ENCODE assay signal across 8 cellular contexts in the genomic region with DNA sequence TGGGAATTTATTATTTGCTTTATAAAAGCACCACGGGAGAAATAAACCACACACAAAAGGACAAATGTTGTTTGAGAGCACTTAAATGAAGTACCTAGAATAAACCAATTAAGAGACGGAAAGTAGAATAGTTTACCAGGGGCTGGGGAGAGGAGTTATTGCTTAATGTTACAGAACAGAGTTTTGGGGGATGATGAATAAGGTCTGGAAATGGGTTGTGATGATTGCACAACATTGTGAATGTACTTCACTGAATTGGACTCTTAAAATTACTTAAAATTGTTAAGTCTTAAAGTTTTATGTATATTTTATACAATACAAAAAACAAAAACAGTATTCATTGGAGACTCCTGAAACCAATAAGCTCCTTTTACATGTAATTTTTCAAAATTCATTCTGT. TPM values are rescaled to one million over a fixed set of nuclear protein-coding genes. Genes with fewer than 3 reads are reported as not detected.
DNase-seq lines count a peak whose midpoint lies in the region; ATAC-seq and TF ChIP-seq lines count a peak whose summit lies in the region.

No MANE protein-coding gene starts in this region.

- ATAC-seq in activated T-cell treated with anti-CD3 and anti-CD28 coated beads, Interleukin-2, amount 50 U/mL, for 72 hours (replicated peaks in 1 of 2), result no peak
- no peak for ATAC-seq in thoracic aorta (ENCODE audit: insufficient number of reproducible peaks, low FRiP score, low read depth)

- H3K27me3 ChIP-seq in iPS-18a (ENCODE audit: control insufficient read depth, insufficient read depth, low read length) (peaks cover 9% of the 10 kb centered on the region), thoracic aorta (replicated peaks; ENCODE audit: insufficient read depth) (no peaks in the 10 kb centered on the region)

- H3K9me3 Mint-ChIP-seq in activated T-cell treated with anti-CD3 and anti-CD28 coated beads, Interleukin-2, amount 50 U/mL, for 72 hours, result peaks cover 0 to 3% of the 10 kb centered on the region in 2 donors
- H3K9me3 Mint-ChIP-seq in activated T-helper 1 cell treated with anti-CD3 and anti-CD28 coated beads, Interleukin-12 subunit alpha, Interleukin-12 subunit beta, Interleukin-2, Interleukin-4 antibody, amounts not matched to agents 30 ng/mL and 10 ng/mL and 1 ng/mL, durations not matched to agents 14 hours and 24 hours and 36 hours, result no peaks in the 10 kb centered on the region

- DNase-seq in activated T-cell treated with anti-CD3 and anti-CD28 coated beads, Interleukin-2, amount 50 U/mL, for 72 hours, result no peak
- DNase-seq in activated T-cell treated with anti-CD3 and anti-CD28 coated beads, Interleukin-2, amount 50 U/mL, for 48 hours, result no peak
- DNase-seq in activated T-helper 1 cell treated with anti-CD3 and anti-CD28 coated beads, Interleukin-12 subunit alpha, Interleukin-12 subunit beta, Interleukin-2, Interleukin-4 antibody, amounts not matched to agents 30 ng/mL and 10 ng/mL and 1 ng/mL, durations not matched to agents 14 hours and 24 hours and 36 hours (ENCODE audit: low spot score), result no peak
- no peak for DNase-seq in thoracic aorta (ENCODE audit: low spot score)
- no peak for DNase-seq in dedifferentiated amniotic fluid mesenchymal stem cell (ENCODE audit: extremely low spot score)
- DNase-seq in NCI-H187 treated with DMSO at 0.1 percent for 48 hours (lab: John Stamatoyannopoulos, UW), result no peak
- no peak for DNase-seq in NCI-H146 treated with DMSO at 0.1 percent for 48 hours (lab: John Stamatoyannopoulos, UW; ENCODE audit: unreplicated experiment)

- H3K9ac ChIP-seq in iPS-18a (ENCODE audit: low read length), result no peak overlapping the region

- no peaks in the 10 kb centered on the region for H3K27me3 Mint-ChIP-seq in activated T-cell treated with anti-CD3 and anti-CD28 coated beads, Interleukin-2, amount 50 U/mL, for 72 hours (ENCODE audit: low read depth)
- H3K27me3 Mint-ChIP-seq in activated T-helper 1 cell treated with anti-CD3 and anti-CD28 coated beads, Interleukin-12 subunit alpha, Interleukin-12 subunit beta, Interleukin-2, Interleukin-4 antibody, amounts not matched to agents 30 ng/mL and 10 ng/mL and 1 ng/mL, durations not matched to agents 14 hours and 24 hours and 36 hours (ENCODE audit: insufficient read depth), result peaks cover 2% of the 10 kb centered on the region

- no peak for TF ChIP-seq CTCF in thoracic aorta (IDR thresholded peaks at IDR 0.05)

- intact Hi-C loops in activated T-helper 1 cell treated with anti-CD3 and anti-CD28 coated beads, Interleukin-12 subunit alpha, Interleukin-12 subunit beta, Interleukin-2, Interleukin-4 antibody, amounts not matched to agents 30 ng/mL and 10 ng/mL and 1 ng/mL, durations not matched to agents 14 hours and 24 hours and 36 hours (cut with micrococcal nuclease), result loop anchor here (5.0 kb wide), 1 partner anchor 1284 kb away; no protein-coding TSS in a partner anchor

- H3K27ac ChIP-seq in iPS-18a (ENCODE audit: low read length) (no peak overlapping the region), thoracic aorta (peak overlapping the region in 1 of 2 donors; percentile 52)

- peaks cover 6 to 7% of the 10 kb centered on the region in 2 donors for H3K36me3 Mint-ChIP-seq in activated T-cell treated with anti-CD3 and anti-CD28 coated beads, Interleukin-2, amount 50 U/mL, for 72 hours (ENCODE audit: insufficient read depth in 2 of 2)
- peaks cover 14% of the 10 kb centered on the region for H3K36me3 Mint-ChIP-seq in activated T-helper 1 cell treated with anti-CD3 and anti-CD28 coated beads, Interleukin-12 subunit alpha, Interleukin-12 subunit beta, Interleukin-2, Interleukin-4 antibody, amounts not matched to agents 30 ng/mL and 10 ng/mL and 1 ng/mL, durations not matched to agents 14 hours and 24 hours and 36 hours (ENCODE audit: low read depth)

- peak overlapping the region; percentile 87 for H3K27ac Mint-ChIP-seq in activated T-cell treated with anti-CD3 and anti-CD28 coated beads, Interleukin-2, amount 50 U/mL, for 72 hours
- peak overlapping the region; percentile 99 for H3K27ac Mint-ChIP-seq in activated T-helper 1 cell treated with anti-CD3 and anti-CD28 coated beads, Interleukin-12 subunit alpha, Interleukin-12 subunit beta, Interleukin-2, Interleukin-4 antibody, amounts not matched to agents 30 ng/mL and 10 ng/mL and 1 ng/mL, durations not matched to agents 14 hours and 24 hours and 36 hours

- H3K4me3 ChIP-seq in iPS-18a (ENCODE audit: low read length), result peak overlapping the region; percentile 76
- peak overlapping the region; percentile 91 for H3K4me3 ChIP-seq in thoracic aorta

- H3K4me1 ChIP-seq in iPS-18a (ENCODE audit: control insufficient read depth, low read depth, low read length), result peaks cover 5% of the 10 kb centered on the region
- peaks cover 24 to 33% of the 10 kb centered on the region in 2 donors for H3K4me1 ChIP-seq in thoracic aorta (ENCODE audit: control insufficient read depth in 1 of 2, low read depth in 2 of 2)

- H3K9me3 ChIP-seq in iPS-18a (ENCODE audit: control insufficient read depth, low read depth, low read length) (no peaks in the 10 kb centered on the region), thoracic aorta (no peaks in the 10 kb centered on the region)

- H3K4me1 Mint-ChIP-seq in activated T-cell treated with anti-CD3 and anti-CD28 coated beads, Interleukin-2, amount 50 U/mL, for 72 hours (ENCODE audit: low read depth), result peaks cover 32% of the 10 kb centered on the region
- peaks cover 27% of the 10 kb centered on the region for H3K4me1 Mint-ChIP-seq in activated T-helper 1 cell treated with anti-CD3 and anti-CD28 coated beads, Interleukin-12 subunit alpha, Interleukin-12 subunit beta, Interleukin-2, Interleukin-4 antibody, amounts not matched to agents 30 ng/mL and 10 ng/mL and 1 ng/mL, durations not matched to agents 14 hours and 24 hours and 36 hours (ENCODE audit: low read depth)

- peaks cover 6% of the 10 kb centered on the region for H3K36me3 ChIP-seq in iPS-18a (ENCODE audit: control insufficient read depth, low read depth, low read length)
- H3K36me3 ChIP-seq in thoracic aorta, result peaks cover 4% of the 10 kb centered on the region

- H3K4me3 Mint-ChIP-seq in activated T-cell treated with anti-CD3 and anti-CD28 coated beads, Interleukin-2, amount 50 U/mL, for 72 hours, result peak overlapping the region; percentile 83 to 89
- peak overlapping the region; percentile 92 for H3K4me3 Mint-ChIP-seq in activated T-helper 1 cell treated with anti-CD3 and anti-CD28 coated beads, Interleukin-12 subunit alpha, Interleukin-12 subunit beta, Interleukin-2, Interleukin-4 antibody, amounts not matched to agents 30 ng/mL and 10 ng/mL and 1 ng/mL, durations not matched to agents 14 hours and 24 hours and 36 hours

RNA-seq across cellular contexts. Expression of a gene that starts 1.5 kb away (rescaled TPM):
- 10 to 100 TPM; 30.2 to 66.2 TPM for total RNA-seq in activated T-cell treated with anti-CD3 and anti-CD28 coated beads, Interleukin-2, amount 50 U/mL, for 72 hours
- 11.6 and 21.2 TPM in 2 replicates for total RNA-seq in activated T-helper 1 cell treated with anti-CD3 and anti-CD28 coated beads, Interleukin-12 subunit alpha, Interleukin-12 subunit beta, Interleukin-2, Interleukin-4 antibody, amounts not matched to agents 30 ng/mL and 10 ng/mL and 1 ng/mL, durations not matched to agents 14 hours and 24 hours and 36 hours
- total RNA-seq in thoracic aorta, result 10 to 100 TPM; 12.5 to 17.0 TPM

RNA-seq across cellular contexts. Expression of a gene that starts 54.1 kb away (rescaled TPM):
- total RNA-seq in activated T-cell treated with anti-CD3 and anti-CD28 coated beads, Interleukin-2, amount 50 U/mL, for 72 hours, result 1 to 10 TPM; 7.1 to 8.1 TPM
- 7.5 and 8.5 TPM in 2 replicates for total RNA-seq in activated T-helper 1 cell treated with anti-CD3 and anti-CD28 coated beads, Interleukin-12 subunit alpha, Interleukin-12 subunit beta, Interleukin-2, Interleukin-4 antibody, amounts not matched to agents 30 ng/mL and 10 ng/mL and 1 ng/mL, durations not matched to agents 14 hours and 24 hours and 36 hours
- 10 to 100 TPM in 1 of 2 donors, 1 to 10 TPM in 1; 9.9 to 16.6 TPM for total RNA-seq in thoracic aorta
